In genomic region chrX:132664273-132664672, GRCh38 we compare ENCODE assay signal across 23 cellular contexts.
"Had no signal": no experiment of that assay in that cellular context is flagged by ENCODE, and none has a peak within 500 bp of the region (broad histone marks: within the 10 kb centered on the region; RNA-seq: fewer than 3 reads in every experiment).

No MANE protein-coding gene starts in this region.

- H3K4me1 Mint-ChIP-seq: IgD-negative memory B cell had no signal

- DNase-seq: Kasumi-1, MV-4-11, NCI-H1048, NCI-H1105, NCI-H1417, NCI-H1436 treated with DMSO at 0.1 percent for 48 hours, NCI-H1694, NCI-H187 treated with DMSO at 0.1 percent for 48 hours, NCI-H2029 treated with DMSO at 0.1 percent for 48 hours, NCI-H2171 treated with DMSO at 0.1 percent for 48 hours, NCI-H345, NCI-H446 treated with DMSO at 0.1 percent for 48 hours, NCI-H524 treated with DMSO at 0.1 percent for 48 hours, NCI-H69, NCI-H774, SHP77 had no signal

- H3K4me1 ChIP-seq: SJSA1 had no signal

- H3K4me3 Mint-ChIP-seq: IgD-negative memory B cell had no signal

- H3K9me3 Mint-ChIP-seq: IgD-negative memory B cell had no signal

- H3K27me3 ChIP-seq: SJSA1 had no signal

- ATAC-seq: K562 had no signal

- H3K36me3 ChIP-seq: SJSA1 had no signal

- H3K36me3 Mint-ChIP-seq: IgD-negative memory B cell had no signal

- H3K4me3 ChIP-seq: K562, SJSA1, SK-N-MC had no signal

- H3K27ac ChIP-seq: HL-60, KMS-11, RWPE1, SJSA1, SK-N-MC had no signal

- H3K27ac Mint-ChIP-seq: IgD-negative memory B cell had no signal

- H3K4me2 ChIP-seq: KMS-11 had no signal

- H3K9ac ChIP-seq: KMS-11 had no signal

- H3K9me3 ChIP-seq: SJSA1 had no signal
